In the genomic region with DNA sequence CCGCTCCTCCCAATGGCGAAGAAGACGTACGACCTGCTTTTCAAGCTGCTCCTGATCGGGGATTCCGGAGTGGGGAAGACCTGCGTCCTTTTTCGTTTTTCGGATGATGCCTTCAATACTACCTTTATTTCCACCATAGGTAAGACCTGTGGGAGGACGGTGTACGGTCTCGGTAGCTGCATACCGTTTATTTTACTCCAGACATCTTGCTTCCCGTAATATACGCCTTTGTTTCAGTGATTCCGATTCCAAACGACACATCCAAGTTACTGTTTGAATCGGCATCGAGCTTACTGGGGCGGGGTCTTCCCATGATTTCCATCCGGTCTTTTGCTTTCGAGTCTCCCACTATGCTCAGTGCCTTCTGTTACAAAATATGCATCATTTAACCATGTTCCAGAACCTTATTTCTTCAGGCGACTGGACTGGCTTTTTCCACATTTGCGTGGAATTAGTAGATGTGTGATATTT, we compare ENCODE assay signal across 8 cellular contexts. TPM values are rescaled to one million over a fixed set of nuclear protein-coding genes. Genes with fewer than 3 reads are reported as not detected.
DNase-seq lines count a peak whose midpoint lies in the region; TF ChIP-seq lines count a peak whose summit lies in the region.

No MANE protein-coding gene starts in this region.

- in situ Hi-C loops in astrocyte of the spinal cord (cut with HindIII; ENCODE audit: low sequenced_read_pairs): no loop called here

- H3K4me1 ChIP-seq in Caco-2 (0 out of 2 replicates have a peak, but pooled peaks cover 15% of the 10 kb centered on the region), liver (ENCODE audit: control insufficient read depth in 4 of 4, insufficient read depth in 4 of 4, low read length in 3 of 4) (peaks cover 11 to 22% (median 15%) of the 10 kb centered on the region in 4 donors), thymus (ENCODE audit: control insufficient read depth, insufficient read depth, low read length) (peaks cover 14% of the 10 kb centered on the region)

- peak overlapping the region; percentile 60 for H3K27ac Mint-ChIP-seq in Caco-2 (ENCODE audit: unreplicated experiment)

- H3K9me3 ChIP-seq in Caco-2 (no peaks in the 10 kb centered on the region), liver (ENCODE audit: control insufficient read depth in 4 of 4, low read length in 3 of 4) (no peaks in the 10 kb centered on the region), thymus (ENCODE audit: control insufficient read depth) (no peaks in the 10 kb centered on the region)

- TF ChIP-seq RAD21 in liver (IDR thresholded peaks at IDR 0.05): no peak

- H3K4me3 ChIP-seq in Caco-2 (ENCODE audit: low read depth, low read length) (peak overlapping the region; percentile 76), astrocyte of the spinal cord (ENCODE audit: low read depth, low read length) (peak overlapping the region; percentile 95), liver (ENCODE audit: low read depth in 1 of 3, low read length in 3 of 3) (peak overlapping the region; percentile 76 to 99 (median 97)), thymus (ENCODE audit: low read length) (peak overlapping the region; percentile 95)

- H3K27me3 Mint-ChIP-seq in Caco-2 (ENCODE audit: insufficient read depth, unreplicated experiment): no peaks in the 10 kb centered on the region

- DNase-seq in Caco-2: no peak
- peak; percentile 24 for DNase-seq in LoVo (ENCODE audit: low spot score)
- DNase-seq in astrocyte of the spinal cord (ENCODE audit: low read depth, low spot score): peak; percentile 21
- no peak for DNase-seq in activated effector memory CD4-positive, alpha-beta T cell treated with Interleukin-2 at 50 U/mL for 16 hours
- DNase-seq in posterior cingulate gyrus: no peak
- DNase-seq in NCI-H2196 (lab: John Stamatoyannopoulos, UW; ENCODE audit: unreplicated experiment): no peak

- H3K36me3 Mint-ChIP-seq in Caco-2 (ENCODE audit: insufficient read depth, unreplicated experiment): peaks cover 50% of the 10 kb centered on the region

- no peak for TF ChIP-seq CTCF in Caco-2 (IDR thresholded peaks at IDR 0.05; ENCODE audit: insufficient read depth in 1 of 2, low read depth in 1 of 2, low read length in 1 of 2, severe bottlenecking in 1 of 2, unreplicated experiment in 1 of 2)
- no peak for TF ChIP-seq CTCF in astrocyte of the spinal cord (IDR thresholded peaks at IDR 0.05; ENCODE audit: low read depth, low read length)
- TF ChIP-seq CTCF in liver (IDR thresholded peaks at IDR 0.05; ENCODE audit: low read depth, low read length, missing input control): no peak

- H3K4me3 Mint-ChIP-seq in Caco-2 (ENCODE audit: unreplicated experiment): peak overlapping the region; percentile 76

- BruUV-seq in Caco-2 (replicated peaks; lab: Mats Ljungman, UMichigan): no TSS peak

- H3K9me3 Mint-ChIP-seq in Caco-2 (ENCODE audit: unreplicated experiment): no peaks in the 10 kb centered on the region

- peak overlapping the region; percentile 82 to 90 for H3K9ac ChIP-seq in liver (ENCODE audit: low read depth in 1 of 2, low read length in 2 of 2)

- peaks cover 1% of the 10 kb centered on the region; the same call in 1 of the 2 replicates for H3K36me3 ChIP-seq in Caco-2 (ENCODE audit: control insufficient read depth, insufficient read depth, low read length)
- H3K36me3 ChIP-seq in liver (ENCODE audit: control insufficient read depth in 4 of 4, insufficient read depth in 3 of 4, low read depth in 1 of 4, low read length in 3 of 4): no peaks in the 10 kb centered on the region
- no peaks in the 10 kb centered on the region for H3K36me3 ChIP-seq in thymus (ENCODE audit: control insufficient read depth, insufficient read depth)

- peak overlapping the region; percentile 93 to 98 for H3K27ac ChIP-seq in liver (ENCODE audit: low read depth in 1 of 2, low read length in 2 of 2)
- peak overlapping the region; percentile 96 for H3K27ac ChIP-seq in thymus (ENCODE audit: low read depth)

- WGBS in liver: under 1% methylated on average over 24 of the region's 24 CpGs
- under 1% methylated on average over 24 of the region's 24 CpGs for WGBS in thymus

- intact Hi-C loops in Caco-2 (cut with micrococcal nuclease; ENCODE audit: unreplicated experiment) (loop anchor here (5.0 kb wide), 1 partner anchor 157 kb away; a partner anchor contains a TSS), posterior cingulate gyrus (cut with DNase I) (loop anchor here (5.0 to 10.0 kb wide), 3 partner anchors 42 to 360 kb away; a partner anchor contains a TSS)

- H3K4me1 Mint-ChIP-seq in Caco-2 (ENCODE audit: low read depth, unreplicated experiment): peaks cover 18% of the 10 kb centered on the region

- CTCF ChIA-PET in Caco-2 (lab: Charles Lee): interaction anchor here (0.8 to 3.6 kb wide), 6 partner anchors 10 to 156 kb away, joined by 3 to 11 read pairs (median 6); a partner anchor contains a TSS

- POLR2A ChIA-PET in Caco-2 (lab: Charles Lee): interaction anchor here (0.6 to 3.1 kb wide), 10 partner anchors 12 to 156 kb away, joined by 3 to 44 read pairs (median 5); no protein-coding TSS in a partner anchor

- H3K27me3 ChIP-seq in Caco-2 (replicated peaks; ENCODE audit: control insufficient read depth, insufficient read depth, low read length) (no peaks in the 10 kb centered on the region), liver (ENCODE audit: control insufficient read depth in 4 of 4, insufficient read depth in 4 of 4, low read length in 3 of 4) (no peaks in the 10 kb centered on the region), thymus (ENCODE audit: control insufficient read depth, insufficient read depth) (no peaks in the 10 kb centered on the region)

TF ChIP-seq in liver, 16 proteins besides CTCF, POLR2A, EP300 and RAD21:
- no peak for TF ChIP-seq TAF1 (conservative IDR thresholded peaks at IDR 0.05)
- no peak for TF ChIP-seq EGR1 (IDR thresholded peaks at IDR 0.05; ENCODE audit: low read depth in 2 of 2)
- TF ChIP-seq, protein P1, sequence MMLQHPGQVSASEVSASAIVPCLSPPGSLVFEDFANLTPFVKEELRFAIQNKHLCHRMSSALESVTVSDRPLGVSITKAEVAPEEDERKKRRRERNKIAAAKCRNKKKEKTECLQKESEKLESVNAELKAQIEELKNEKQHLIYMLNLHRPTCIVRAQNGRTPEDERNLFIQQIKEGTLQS (IDR thresholded peaks at IDR 0.05): no peak
- TF ChIP-seq FOXA1 (IDR thresholded peaks at IDR 0.05): no peak
- TF ChIP-seq, protein P2, sequence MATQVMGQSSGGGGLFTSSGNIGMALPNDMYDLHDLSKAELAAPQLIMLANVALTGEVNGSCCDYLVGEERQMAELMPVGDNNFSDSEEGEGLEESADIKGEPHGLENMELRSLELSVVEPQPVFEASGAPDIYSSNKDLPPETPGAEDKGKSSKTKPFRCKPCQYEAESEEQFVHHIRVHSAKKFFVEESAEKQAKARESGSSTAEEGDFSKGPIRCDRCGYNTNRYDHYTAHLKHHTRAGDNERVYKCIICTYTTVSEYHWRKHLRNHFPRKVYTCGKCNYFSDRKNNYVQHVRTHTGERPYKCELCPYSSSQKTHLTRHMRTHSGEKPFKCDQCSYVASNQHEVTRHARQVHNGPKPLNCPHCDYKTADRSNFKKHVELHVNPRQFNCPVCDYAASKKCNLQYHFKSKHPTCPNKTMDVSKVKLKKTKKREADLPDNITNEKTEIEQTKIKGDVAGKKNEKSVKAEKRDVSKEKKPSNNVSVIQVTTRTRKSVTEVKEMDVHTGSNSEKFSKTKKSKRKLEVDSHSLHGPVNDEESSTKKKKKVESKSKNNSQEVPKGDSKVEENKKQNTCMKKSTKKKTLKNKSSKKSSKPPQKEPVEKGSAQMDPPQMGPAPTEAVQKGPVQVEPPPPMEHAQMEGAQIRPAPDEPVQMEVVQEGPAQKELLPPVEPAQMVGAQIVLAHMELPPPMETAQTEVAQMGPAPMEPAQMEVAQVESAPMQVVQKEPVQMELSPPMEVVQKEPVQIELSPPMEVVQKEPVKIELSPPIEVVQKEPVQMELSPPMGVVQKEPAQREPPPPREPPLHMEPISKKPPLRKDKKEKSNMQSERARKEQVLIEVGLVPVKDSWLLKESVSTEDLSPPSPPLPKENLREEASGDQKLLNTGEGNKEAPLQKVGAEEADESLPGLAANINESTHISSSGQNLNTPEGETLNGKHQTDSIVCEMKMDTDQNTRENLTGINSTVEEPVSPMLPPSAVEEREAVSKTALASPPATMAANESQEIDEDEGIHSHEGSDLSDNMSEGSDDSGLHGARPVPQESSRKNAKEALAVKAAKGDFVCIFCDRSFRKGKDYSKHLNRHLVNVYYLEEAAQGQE (IDR thresholded peaks at IDR 0.05): no peak
- TF ChIP-seq HNF4G (IDR thresholded peaks at IDR 0.05): no peak
- TF ChIP-seq, protein P3, sequence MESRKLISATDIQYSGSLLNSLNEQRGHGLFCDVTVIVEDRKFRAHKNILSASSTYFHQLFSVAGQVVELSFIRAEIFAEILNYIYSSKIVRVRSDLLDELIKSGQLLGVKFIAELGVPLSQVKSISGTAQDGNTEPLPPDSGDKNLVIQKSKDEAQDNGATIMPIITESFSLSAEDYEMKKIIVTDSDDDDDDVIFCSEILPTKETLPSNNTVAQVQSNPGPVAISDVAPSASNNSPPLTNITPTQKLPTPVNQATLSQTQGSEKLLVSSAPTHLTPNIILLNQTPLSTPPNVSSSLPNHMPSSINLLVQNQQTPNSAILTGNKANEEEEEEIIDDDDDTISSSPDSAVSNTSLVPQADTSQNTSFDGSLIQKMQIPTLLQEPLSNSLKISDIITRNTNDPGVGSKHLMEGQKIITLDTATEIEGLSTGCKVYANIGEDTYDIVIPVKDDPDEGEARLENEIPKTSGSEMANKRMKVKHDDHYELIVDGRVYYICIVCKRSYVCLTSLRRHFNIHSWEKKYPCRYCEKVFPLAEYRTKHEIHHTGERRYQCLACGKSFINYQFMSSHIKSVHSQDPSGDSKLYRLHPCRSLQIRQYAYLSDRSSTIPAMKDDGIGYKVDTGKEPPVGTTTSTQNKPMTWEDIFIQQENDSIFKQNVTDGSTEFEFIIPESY (IDR thresholded peaks at IDR 0.05): no peak
- no peak for TF ChIP-seq SP1 (IDR thresholded peaks at IDR 0.05)
- TF ChIP-seq FOXA2 (IDR thresholded peaks at IDR 0.05): no peak
- TF ChIP-seq GABPA (IDR thresholded peaks at IDR 0.05 in 1 of 2, conservative IDR thresholded peaks at IDR 0.05 in 1 of 2): no peak
- TF ChIP-seq JUND (IDR thresholded peaks at IDR 0.05): no peak
- TF ChIP-seq YY1 (IDR thresholded peaks at IDR 0.05): no peak
- no peak for TF ChIP-seq RXRA (IDR thresholded peaks at IDR 0.05)
- TF ChIP-seq, protein P4, sequence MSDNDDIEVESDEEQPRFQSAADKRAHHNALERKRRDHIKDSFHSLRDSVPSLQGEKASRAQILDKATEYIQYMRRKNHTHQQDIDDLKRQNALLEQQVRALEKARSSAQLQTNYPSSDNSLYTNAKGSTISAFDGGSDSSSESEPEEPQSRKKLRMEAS (IDR thresholded peaks at IDR 0.05): no peak
- no peak for TF ChIP-seq HNF4A (conservative IDR thresholded peaks at IDR 0.05)
- TF ChIP-seq NR2F2 (IDR thresholded peaks at IDR 0.05): no peak

RNA-seq across cellular contexts. Expression of a gene that starts 0.7 kb away (rescaled TPM):
- total RNA-seq in Caco-2 (2022) (203 and 213 TPM in 2 replicates), liver (10 to 100 TPM; 51.5 to 52.2 TPM)
- polyA plus RNA-seq in liver (10 to 100 TPM; 26.6 to 31.7 TPM), thymus (72.9 TPM)

RNA-seq across cellular contexts. Expression of a gene that starts 52.3 kb away (rescaled TPM):
- total RNA-seq in Caco-2 (2022) (7.1 and 9.2 TPM in 2 replicates), liver (under 1 TPM; 0.67 to 0.93 TPM)
- polyA plus RNA-seq in liver (under 1 TPM; 0.26 to 0.68 TPM), thymus (1.8 TPM)

Comparison
In these comparisons a context has a peak if more than half of its experiments do, and no peak if none do; other contexts are left out.
1. DNase-seq: peak in LoVo (single experiment) and astrocyte of the spinal cord (single experiment); none in Caco-2 (0 of 2), activated effector memory CD4-positive, alpha-beta T cell treated with Interleukin-2 at 50 U/mL for 16 hours (single experiment), posterior cingulate gyrus (0 of 10) and NCI-H2196 (single experiment).
2. Peak in every context shown above with its lines, with median percentiles within 50 percentile points of each other: H3K4me3 ChIP-seq.